14 cellular contexts compared by ENCODE assay signal in the genomic region with DNA sequence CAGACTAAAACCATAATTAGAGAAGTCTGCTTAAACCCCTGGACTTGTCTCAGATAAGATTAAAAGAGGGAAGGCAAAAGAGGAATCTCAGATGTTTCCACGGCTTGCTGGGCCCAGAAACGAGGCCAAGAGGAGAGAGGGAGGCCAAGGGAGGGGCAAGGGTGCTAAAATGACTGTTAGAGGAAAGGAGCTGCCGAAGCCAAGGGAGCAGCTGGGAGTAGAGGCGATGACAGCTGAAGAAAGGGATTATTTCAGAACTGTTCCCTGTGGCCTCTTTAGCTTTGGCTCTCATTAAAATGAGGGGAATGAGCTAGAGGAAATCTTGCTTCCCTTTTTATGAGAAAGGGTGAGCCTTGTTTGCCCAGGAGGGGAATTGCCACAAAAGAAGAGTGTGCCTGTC.
DNase-seq lines count a peak whose midpoint lies in the region; ATAC-seq and TF ChIP-seq lines count a peak whose summit lies in the region.
"Had no signal": no experiment of that assay in that cellular context is flagged by ENCODE, and none has a peak within 500 bp of the region (broad histone marks: within the 10 kb centered on the region; RNA-seq: fewer than 3 reads in every experiment).

No MANE protein-coding gene starts in this region.

- H2BK120ac ChIP-seq in mesenchymal stem cell (ENCODE audit: low read depth, low read length), result no peak overlapping the region

- CTCF ChIA-PET in PC-3 (lab: Charles Lee), result no interaction called here

- H4K20me1 ChIP-seq in PC-3 (ENCODE audit: low read length), result no peaks in the 10 kb centered on the region

- H3K9me3 ChIP-seq in PC-3 (ENCODE audit: low read length) (no peaks in the 10 kb centered on the region), cardiac muscle cell (ENCODE audit: low read depth) (no peaks in the 10 kb centered on the region), gastrocnemius medialis (no peaks in the 10 kb centered on the region), mesenchymal stem cell (ENCODE audit: control insufficient read depth, low read length) (no peaks in the 10 kb centered on the region)
- H3K9me3 ChIP-seq: breast epithelium, tibial nerve had no signal

- H3K9ac ChIP-seq in PC-3 (ENCODE audit: low read length), result no peak overlapping the region
- no peak overlapping the region for H3K9ac ChIP-seq in mesenchymal stem cell (ENCODE audit: low read length)

- H3K79me1 ChIP-seq in mesenchymal stem cell (replicated peaks; ENCODE audit: low read length, poor library complexity, severe bottlenecking), result no peaks in the 10 kb centered on the region

- H3K27ac ChIP-seq in PC-3 (ENCODE audit: low read length), result no peak overlapping the region
- H3K27ac ChIP-seq in cardiac muscle cell, result no peak overlapping the region
- H3K27ac ChIP-seq in gastrocnemius medialis, result peak overlapping the region; percentile 67 to 84 (median 74)
- H3K27ac ChIP-seq in mesenchymal stem cell (ENCODE audit: low read length, poor library complexity, severe bottlenecking), result no peak overlapping the region
- H3K27ac ChIP-seq: breast epithelium, tibial nerve had no signal

- H3K4me2 ChIP-seq in PC-3 (ENCODE audit: low read length) (no peak overlapping the region), mesenchymal stem cell (ENCODE audit: low read length, poor library complexity, severe bottlenecking) (no peak overlapping the region)

- no peak overlapping the region for H2BK5ac ChIP-seq in mesenchymal stem cell (ENCODE audit: low read depth, low read length, poor library complexity, severe bottlenecking)

- ATAC-seq in PC-3 (peak; percentile 37; the same call in 1 of the 2 replicates), gastrocnemius medialis (peak; percentile 64 to 88), HG02763 (IDR thresholded peaks at IDR 0.05; ENCODE audit: unreplicated experiment) (no peak)

- no peak overlapping the region for H3K4ac ChIP-seq in mesenchymal stem cell (ENCODE audit: low read depth in 1 of 2, low read length in 2 of 2)

- intact Hi-C loops in PC-3 (cut with micrococcal nuclease) (no loop called here), gastrocnemius medialis (cut with DNase I; ENCODE audit: low total_unique reads) (no loop called here)

- H2BK15ac ChIP-seq in mesenchymal stem cell (ENCODE audit: low read depth, poor library complexity, severe bottlenecking), result no peak overlapping the region

- no peak overlapping the region for H3K18ac ChIP-seq in mesenchymal stem cell (ENCODE audit: low read depth in 1 of 2, low read length in 2 of 2)

- 0 out of 2 replicates have a peak, but pooled peaks cover 4% of the 10 kb centered on the region for H3K9me2 ChIP-seq in PC-3 (replicated peaks; ENCODE audit: low read length)

- no peak overlapping the region for H2AFZ ChIP-seq in PC-3 (ENCODE audit: low read length)
- no peak overlapping the region for H2AFZ ChIP-seq in mesenchymal stem cell (ENCODE audit: low read depth, low read length)

- TF ChIP-seq CTCF in PC-3 (conservative IDR thresholded peaks at IDR 0.05; ENCODE audit: low read depth, low read length) (no peak), cardiac muscle cell (IDR thresholded peaks at IDR 0.05; ENCODE audit: low read depth, low read length) (no peak), gastrocnemius medialis (IDR thresholded peaks at IDR 0.05 in 4 of 5, conservative IDR thresholded peaks at IDR 0.05 in 1 of 5) (no peak)

- H3K4me1 ChIP-seq in PC-3 (ENCODE audit: insufficient read depth, low read length) (peaks cover 3% of the 10 kb centered on the region), cardiac muscle cell (ENCODE audit: low read depth) (peaks cover 5% of the 10 kb centered on the region), gastrocnemius medialis (peaks cover 25 to 26% of the 10 kb centered on the region in 2 donors), mesenchymal stem cell (ENCODE audit: control insufficient read depth, insufficient read depth, low read depth, low read length) (no peaks in the 10 kb centered on the region)

- no peak overlapping the region for H4K8ac ChIP-seq in mesenchymal stem cell (ENCODE audit: low read length)

- H3F3A ChIP-seq in PC-3 (ENCODE audit: low read length, unreplicated experiment), result no peaks in the 10 kb centered on the region

- in situ Hi-C loops in gastrocnemius medialis (cut with MboI; ENCODE audit: low sequenced_read_pairs in 4 of 4), result no loop called here

- H3K14ac ChIP-seq in mesenchymal stem cell (ENCODE audit: low read length in 2 of 2), result no peak overlapping the region

- no peak overlapping the region for H3K23ac ChIP-seq in mesenchymal stem cell (ENCODE audit: low read length in 2 of 2)

- POLR2A ChIA-PET in PC-3 (lab: Charles Lee; ENCODE audit: unreplicated experiment), result no interaction called here

- no peaks in the 10 kb centered on the region for H3K36me3 ChIP-seq in PC-3 (ENCODE audit: low read depth, low read length)
- no peaks in the 10 kb centered on the region for H3K36me3 ChIP-seq in cardiac muscle cell
- H3K36me3 ChIP-seq in gastrocnemius medialis, result no peaks in the 10 kb centered on the region
- H3K36me3 ChIP-seq in mesenchymal stem cell (ENCODE audit: control insufficient read depth in 1 of 2, insufficient read depth in 2 of 2, low read depth in 1 of 2, low read length in 2 of 2), result no peaks in the 10 kb centered on the region
- H3K36me3 ChIP-seq: breast epithelium, tibial nerve had no signal

- H2BK12ac ChIP-seq in mesenchymal stem cell (ENCODE audit: low read length in 2 of 2), result peak overlapping the region in 1 of 2 experiments; percentile 54

- no peak overlapping the region for H3K4me3 ChIP-seq in PC-3 (ENCODE audit: low read length)
- no peak overlapping the region for H3K4me3 ChIP-seq in cardiac muscle cell
- no peak overlapping the region for H3K4me3 ChIP-seq in gastrocnemius medialis
- H3K4me3 ChIP-seq in mesenchymal stem cell (ENCODE audit: insufficient read depth in 1 of 2, low read depth in 1 of 2, low read length in 2 of 2), result no peak overlapping the region
- H3K4me3 ChIP-seq: breast epithelium, tibial nerve had no signal

- no peak for TF ChIP-seq POLR2A in gastrocnemius medialis (IDR thresholded peaks at IDR 0.05)

- no peak overlapping the region for H2AK5ac ChIP-seq in mesenchymal stem cell (ENCODE audit: low read length, severe bottlenecking)

- no peaks in the 10 kb centered on the region for H3K79me2 ChIP-seq in PC-3 (ENCODE audit: low read length)

- no peaks in the 10 kb centered on the region for H3K27me3 ChIP-seq in PC-3 (ENCODE audit: low read length)
- no peaks in the 10 kb centered on the region for H3K27me3 ChIP-seq in cardiac muscle cell
- no peaks in the 10 kb centered on the region for H3K27me3 ChIP-seq in gastrocnemius medialis
- H3K27me3 ChIP-seq in mesenchymal stem cell (ENCODE audit: control insufficient read depth in 1 of 2, insufficient read depth in 1 of 2, low read length in 2 of 2), result no peaks in the 10 kb centered on the region
- H3K27me3 ChIP-seq: breast epithelium, tibial nerve had no signal

- H4K91ac ChIP-seq in mesenchymal stem cell (ENCODE audit: low read length), result no peak overlapping the region

- WGBS in mesenchymal stem cell, result 76% methylated on average over 4 of the region's 4 CpGs

- peak in 2 of 3 experiments; percentile 3 to 24 for DNase-seq in NCI-H1417 (lab: John Stamatoyannopoulos, UW)
- no peak for DNase-seq in NCI-H1417 treated with DMSO at 0.1 percent for 48 hours (lab: John Stamatoyannopoulos, UW)
- no peak for DNase-seq in PC-3
- peak; percentile 32 to 80 for DNase-seq in cardiac muscle cell (ENCODE audit: low read depth in 1 of 2, low spot score in 1 of 2)
- peak; percentile 38 to 75 for DNase-seq in gastrocnemius medialis
- DNase-seq in mesenchymal stem cell, result no peak
- no peak for DNase-seq in NK-92 (lab: John Stamatoyannopoulos, UW; ENCODE audit: unreplicated experiment)
- DNase-seq: activated naive CD4-positive, alpha-beta T cell; NCI-H2029; OCI-M1; T-helper 2 cell had no signal

- BruUV-seq in PC-3 (replicated peaks; lab: Mats Ljungman, UMichigan), result no TSS peak

Comparison
In these comparisons a context has a peak if more than half of its experiments do, and no peak if none do; other contexts are left out.
1. DNase-seq: peak in NCI-H1417 (2 of 3), cardiac muscle cell (2 of 2) and gastrocnemius medialis (2 of 2); none in NCI-H1417 treated with DMSO at 0.1 percent for 48 hours (single experiment), PC-3 (single experiment), mesenchymal stem cell (single experiment) and NK-92 (single experiment).
2. H3K27ac ChIP-seq: peak in gastrocnemius medialis (4 of 4); none in PC-3 (single experiment), cardiac muscle cell (single experiment) and mesenchymal stem cell (single experiment).